8 cellular contexts compared by ENCODE assay signal in genomic region chr22:43945632-43946390, GRCh38. TPM values are rescaled to one million over a fixed set of nuclear protein-coding genes. Genes with fewer than 3 reads are reported as not detected.
DNase-seq lines count a peak whose midpoint lies in the region; ATAC-seq and TF ChIP-seq lines count a peak whose summit lies in the region.

No MANE protein-coding gene starts in this region.

- H3K9me3 Mint-ChIP-seq in activated CD4-positive, alpha-beta T cell treated with anti-CD3 and anti-CD28 coated beads for 36 hours (ENCODE audit: low read depth): no peaks in the 10 kb centered on the region

- H3K27ac ChIP-seq in colonic mucosa: no peak overlapping the region
- no peak overlapping the region for H3K27ac ChIP-seq in lung (ENCODE audit: low read depth in 1 of 2, low read length in 1 of 2)

- H3K36me3 ChIP-seq in colonic mucosa (no peaks in the 10 kb centered on the region), lung (ENCODE audit: control insufficient read depth in 2 of 2, insufficient read depth in 2 of 2, low read length in 2 of 2) (no peaks in the 10 kb centered on the region)

- H3K4me1 Mint-ChIP-seq in activated CD4-positive, alpha-beta T cell treated with anti-CD3 and anti-CD28 coated beads for 36 hours: no peaks in the 10 kb centered on the region

- no peaks in the 10 kb centered on the region for H3K9me3 ChIP-seq in colonic mucosa
- peaks cover 0 to 5% of the 10 kb centered on the region in 2 donors for H3K9me3 ChIP-seq in lung (ENCODE audit: control insufficient read depth in 2 of 2, insufficient read depth in 1 of 2, low read length in 1 of 2)

- TF ChIP-seq CTCF in colonic mucosa (IDR thresholded peaks at IDR 0.05): peak; percentile 56
- TF ChIP-seq CTCF in lung (IDR thresholded peaks at IDR 0.05; ENCODE audit: control extremely low read depth, extremely low read depth): peak; percentile 34

- H3K27me3 Mint-ChIP-seq in activated CD4-positive, alpha-beta T cell treated with anti-CD3 and anti-CD28 coated beads for 36 hours: peaks cover 9% of the 10 kb centered on the region

- peak; percentile 100 for ATAC-seq in activated CD4-positive, alpha-beta T cell treated with anti-CD3 and anti-CD28 coated beads for 36 hours
- ATAC-seq in lung (ENCODE audit: insufficient read depth, low FRiP score) (peak; percentile 41), GM21529 (IDR thresholded peaks at IDR 0.05; ENCODE audit: unreplicated experiment) (no peak)

- H3K36me3 Mint-ChIP-seq in activated CD4-positive, alpha-beta T cell treated with anti-CD3 and anti-CD28 coated beads for 36 hours (ENCODE audit: low read depth): no peaks in the 10 kb centered on the region

- H3K4me1 ChIP-seq in colonic mucosa: no peaks in the 10 kb centered on the region
- no peaks in the 10 kb centered on the region for H3K4me1 ChIP-seq in lung (ENCODE audit: control insufficient read depth in 2 of 2, insufficient read depth in 2 of 2, low read length in 2 of 2)

- H3K4me3 ChIP-seq in colonic mucosa (no peak overlapping the region), lung (no peak overlapping the region)

- POLR2A ChIA-PET in activated CD4-positive, alpha-beta T cell treated with anti-CD3 and anti-CD28 coated beads for 36 hours (lab: Charles Lee): no interaction called here

- intact Hi-C loops in activated CD4-positive, alpha-beta T cell treated with anti-CD3 and anti-CD28 coated beads for 36 hours (cut with DNase I, micrococcal nuclease): loop anchor here in 1 of 2 experiments (1.0 kb wide), 1 partner anchor 63 kb away; no protein-coding TSS in a partner anchor
- intact Hi-C loops in colonic mucosa (cut with DNase I): loop anchor here (10.0 kb wide), 1 partner anchor 121 kb away; no protein-coding TSS in a partner anchor

- CTCF ChIA-PET in activated CD4-positive, alpha-beta T cell treated with anti-CD3 and anti-CD28 coated beads for 36 hours (lab: Charles Lee): interaction anchor here (0.6 to 2.0 kb wide), 10 partner anchors 9 to 716 kb away, joined by 3 to 16 read pairs (median 3); partner anchors contain the start of gene SAMM50

- H3K4me3 Mint-ChIP-seq in activated CD4-positive, alpha-beta T cell treated with anti-CD3 and anti-CD28 coated beads for 36 hours: no peak overlapping the region

- no peak overlapping the region for H3K9ac ChIP-seq in colonic mucosa (ENCODE audit: low read depth in 2 of 2, low read length in 2 of 2)

- WGBS in lung, 2 donors: 50 to 52% methylated on average over 12 of the region's 12 CpGs

- no peak overlapping the region for H3K27ac Mint-ChIP-seq in activated CD4-positive, alpha-beta T cell treated with anti-CD3 and anti-CD28 coated beads for 36 hours

- DNase-seq in NCI-H1417 (lab: John Stamatoyannopoulos, UW): peak in 2 of 3 experiments; percentile 3 to 8
- no peak for DNase-seq in NCI-H1417 treated with DMSO at 0.1 percent for 48 hours (lab: John Stamatoyannopoulos, UW)
- peak; percentile 78 for DNase-seq in NCI-H2196 (lab: John Stamatoyannopoulos, UW; ENCODE audit: unreplicated experiment)
- peak; percentile 87 for DNase-seq in activated CD4-positive, alpha-beta T cell treated with anti-CD3 and anti-CD28 coated beads for 36 hours
- peak; percentile 63 for DNase-seq in colonic mucosa
- peak; percentile 58 for DNase-seq in lung (ENCODE audit: low spot score)
- DNase-seq in stimulated activated CD8-positive, alpha-beta memory T cell treated with anti-CD3 and anti-CD28 coated beads, Interleukin-4, amount 100 ng/mL, for 24 hours (ENCODE audit: low read depth): peak; percentile 65

- no peaks in the 10 kb centered on the region for H3K27me3 ChIP-seq in colonic mucosa
- no peaks in the 10 kb centered on the region for H3K27me3 ChIP-seq in lung (ENCODE audit: control insufficient read depth, insufficient read depth)

RNA-seq across cellular contexts. Expression of gene SAMM50, which starts 9.4 kb away (rescaled TPM):
- total RNA-seq in activated CD4-positive, alpha-beta T cell treated with anti-CD3 and anti-CD28 coated beads for 36 hours: 10 to 100 TPM; 35.2 to 43.8 TPM
- total RNA-seq in colonic mucosa (10 to 100 TPM; 40.7 to 49.5 TPM), lung (10 to 100 TPM; 34.9 to 35.9 TPM)
- polyA plus RNA-seq in lung: 10 to 100 TPM; 11.2 to 26.1 TPM

RNA-seq across cellular contexts. Expression of gene PNPLA3, which starts 22.2 kb away (rescaled TPM):
- under 1 TPM; 0.54 to 0.55 TPM for total RNA-seq in activated CD4-positive, alpha-beta T cell treated with anti-CD3 and anti-CD28 coated beads for 36 hours
- total RNA-seq in colonic mucosa (1 to 10 TPM in 1 of 2 donors, under 1 TPM in 1; 0.15 to 1.6 TPM), lung (1 to 10 TPM in 1 of 2 donors, under 1 TPM in 1; 0.88 to 2.2 TPM)
- polyA plus RNA-seq in lung: 1 to 10 TPM in 1 of 2 donors, under 1 TPM in 1; 0.41 to 1.1 TPM

RNA-seq across cellular contexts. Expression of gene PNPLA5, which starts 54.0 kb away (rescaled TPM):
- not detected for total RNA-seq in activated CD4-positive, alpha-beta T cell treated with anti-CD3 and anti-CD28 coated beads for 36 hours
- not detected for total RNA-seq in colonic mucosa
- total RNA-seq in lung: not detected
- polyA plus RNA-seq in lung: not detected
